ENCODE assay signal across 9 cellular contexts in the genomic region with DNA sequence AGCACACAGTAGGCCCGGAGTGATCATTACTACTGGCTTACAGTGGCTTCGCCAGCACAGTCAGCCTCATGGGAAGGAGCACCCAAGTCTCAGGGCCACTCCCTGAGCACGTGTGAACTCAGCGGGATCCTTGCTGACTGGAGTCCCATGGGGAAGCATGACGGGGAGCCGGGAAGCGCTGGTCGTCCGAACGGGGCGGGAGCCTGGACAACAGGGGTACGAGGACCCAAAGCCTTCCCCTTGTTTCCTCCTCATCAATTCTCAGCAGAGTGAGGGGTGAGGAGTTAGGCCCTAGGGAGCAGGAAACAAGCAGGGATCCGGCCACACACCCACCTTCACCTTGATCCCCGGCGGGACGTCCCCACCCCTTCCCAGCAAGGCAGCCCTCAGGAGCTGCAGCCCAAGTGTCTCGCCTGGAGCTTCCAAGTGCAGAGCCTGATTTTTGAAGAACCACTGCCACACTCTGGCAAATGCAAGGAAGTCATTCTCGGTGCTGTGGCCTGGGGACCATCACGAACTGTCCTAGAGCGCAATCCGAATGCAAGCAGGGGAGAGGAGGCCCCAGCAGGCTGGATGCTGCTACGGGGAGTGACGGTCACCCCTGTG. TPM values are rescaled to one million over a fixed set of nuclear protein-coding genes. Genes with fewer than 3 reads are reported as not detected.
DNase-seq lines count a peak whose midpoint lies in the region; ATAC-seq and TF ChIP-seq lines count a peak whose summit lies in the region.
"Had no signal": no experiment of that assay in that cellular context is flagged by ENCODE, and none has a peak within 500 bp of the region (broad histone marks: within the 10 kb centered on the region; RNA-seq: fewer than 3 reads in every experiment).

No MANE protein-coding gene starts in this region.

- no peak for TF ChIP-seq CTCF in gastrocnemius medialis (IDR thresholded peaks at IDR 0.05 in 4 of 5, conservative IDR thresholded peaks at IDR 0.05 in 1 of 5)

- DNase-seq in C1 segment of cervical spinal cord (lab: John Stamatoyannopoulos, UW) (peak in 8 of 14 donors; percentile 16 to 45 (median 32)), HT1080 (ENCODE audit: low read depth) (peak; percentile 36), iPS DF 6.9 (ENCODE audit: low read depth, low spot score) (no peak), gastrocnemius medialis (no peak), ureter (ENCODE audit: low spot score) (no peak), NCI-H2196 treated with DMSO at 0.1 percent for 48 hours (lab: John Stamatoyannopoulos, UW; ENCODE audit: unreplicated experiment) (no peak)
- DNase-seq in activated CD8-positive, alpha-beta T cell treated with anti-CD3 and anti-CD28 coated beads, Interleukin-2, amount 10 ng/mL, durations not matched to agents 7 days and 5 days, result no peak

- H3K4me1 Mint-ChIP-seq in activated CD8-positive, alpha-beta T cell treated with anti-CD3 and anti-CD28 coated beads, Interleukin-2, amount 10 ng/mL, durations not matched to agents 7 days and 5 days (ENCODE audit: low read depth), result peaks cover 19% of the 10 kb centered on the region

- WGBS in iPS DF 6.9 (ENCODE audit: insufficient coverage, insufficient read length), result no CpG with 5 or more reads among the region's 23 CpGs

- no peaks in the 10 kb centered on the region for H3K36me3 Mint-ChIP-seq in activated CD8-positive, alpha-beta T cell treated with anti-CD3 and anti-CD28 coated beads, Interleukin-2, amount 10 ng/mL, durations not matched to agents 7 days and 5 days (ENCODE audit: low read depth)

- no peaks in the 10 kb centered on the region for H3K9me3 Mint-ChIP-seq in activated CD8-positive, alpha-beta T cell treated with anti-CD3 and anti-CD28 coated beads, Interleukin-2, amount 10 ng/mL, durations not matched to agents 7 days and 5 days (ENCODE audit: insufficient read depth)

- no peak overlapping the region for H3K27ac Mint-ChIP-seq in activated CD8-positive, alpha-beta T cell treated with anti-CD3 and anti-CD28 coated beads, Interleukin-2, amount 10 ng/mL, durations not matched to agents 7 days and 5 days

- peak; percentile 24 for ATAC-seq in activated CD8-positive, alpha-beta T cell treated with anti-CD3 and anti-CD28 coated beads, Interleukin-2, amount 10 ng/mL, durations not matched to agents 7 days and 5 days
- ATAC-seq in gastrocnemius medialis (peak; percentile 34 to 69), GM18498 (IDR thresholded peaks at IDR 0.05; ENCODE audit: unreplicated experiment) (no peak)

- in situ Hi-C loops in gastrocnemius medialis (cut with MboI; ENCODE audit: low sequenced_read_pairs in 4 of 4), result loop anchor here in 3 of 4 donors (10.0 to 25.0 kb wide), 3 partner anchors 322 to 498 kb away; no protein-coding TSS in a partner anchor

- peaks cover 5% of the 10 kb centered on the region for H3K27me3 Mint-ChIP-seq in activated CD8-positive, alpha-beta T cell treated with anti-CD3 and anti-CD28 coated beads, Interleukin-2, amount 10 ng/mL, durations not matched to agents 7 days and 5 days (ENCODE audit: low read depth)

- H3K9me3 ChIP-seq in iPS DF 6.9 (ENCODE audit: control insufficient read depth, insufficient read depth, low read length) (no peaks in the 10 kb centered on the region), gastrocnemius medialis (no peaks in the 10 kb centered on the region)

- H3K27ac ChIP-seq in iPS DF 6.9 (ENCODE audit: low read length), result no peak overlapping the region
- H3K27ac ChIP-seq in gastrocnemius medialis, result no peak overlapping the region
- H3K27ac ChIP-seq: HL-60 had no signal

- POLR2A ChIA-PET in activated CD8-positive, alpha-beta T cell treated with anti-CD3 and anti-CD28 coated beads, Interleukin-2, amount 10 ng/mL, durations not matched to agents 7 days and 5 days (lab: Charles Lee), result no interaction called here

- H3K36me3 ChIP-seq in iPS DF 6.9 (ENCODE audit: control insufficient read depth, insufficient read depth, low read length) (no peaks in the 10 kb centered on the region), gastrocnemius medialis (no peaks in the 10 kb centered on the region)

- H3K4me3 Mint-ChIP-seq in activated CD8-positive, alpha-beta T cell treated with anti-CD3 and anti-CD28 coated beads, Interleukin-2, amount 10 ng/mL, durations not matched to agents 7 days and 5 days, result no peak overlapping the region

- TF ChIP-seq POLR2A in gastrocnemius medialis (IDR thresholded peaks at IDR 0.05), result no peak

- intact Hi-C loops in gastrocnemius medialis (cut with DNase I; ENCODE audit: low total_unique reads), result loop anchor here (5.0 kb wide), 1 partner anchor 689 kb away; no protein-coding TSS in a partner anchor

- H3K4me1 ChIP-seq in iPS DF 6.9 (ENCODE audit: control insufficient read depth, insufficient read depth, low read length) (peaks cover 14% of the 10 kb centered on the region; the same call in 1 of the 2 replicates), gastrocnemius medialis (peaks cover 5% of the 10 kb centered on the region in 2 donors)

- CTCF ChIA-PET in activated CD8-positive, alpha-beta T cell treated with anti-CD3 and anti-CD28 coated beads, Interleukin-2, amount 10 ng/mL, durations not matched to agents 7 days and 5 days (lab: Charles Lee), result interaction anchor here (0.6 to 2.0 kb wide), 18 partner anchors 9 to 606 kb away, joined by 3 to 18 read pairs (median 4); no protein-coding TSS in a partner anchor

- H3K27me3 ChIP-seq in iPS DF 6.9 (ENCODE audit: control insufficient read depth, insufficient read depth, low read length) (no peaks in the 10 kb centered on the region), gastrocnemius medialis (no peaks in the 10 kb centered on the region)

- peak overlapping the region; percentile 8; the same call in 1 of the 2 replicates for H3K4me3 ChIP-seq in iPS DF 6.9 (ENCODE audit: low read length)
- H3K4me3 ChIP-seq in gastrocnemius medialis, result peak overlapping the region in 2 of 4 donors; percentile 15 to 37

RNA-seq across cellular contexts. Expression of a gene that starts 35.5 kb away (rescaled TPM):
- 86.0 and 108 TPM in 2 replicates for total RNA-seq in HT1080 (2014; rRNA removed; shearing (Covaris generic))
- 197 and 237 TPM in 2 replicates for polyA plus RNA-seq in HT1080 (2015; cell fraction: cytosol; rRNA removed)
- polyA plus RNA-seq in HT1080 (2015; cell fraction: nucleus; rRNA removed), result 94.0 and 111 TPM in 2 replicates
- 10 to 100 TPM; 72.2 to 81.7 TPM for total RNA-seq in activated CD8-positive, alpha-beta T cell treated with anti-CD3 and anti-CD28 coated beads, Interleukin-2, amount 10 ng/mL, durations not matched to agents 7 days and 5 days
- total RNA-seq in gastrocnemius medialis, result 10 to 100 TPM; 51.7 to 71.8 (median 62.3) TPM
- total RNA-seq in ureter, result 104 TPM

Comparison
In these comparisons a context has a peak if more than half of its experiments do, and no peak if none do; other contexts are left out.
1. DNase-seq: peak in C1 segment of cervical spinal cord (8 of 14) and HT1080 (single experiment); none in activated CD8-positive, alpha-beta T cell treated with anti-CD3 and anti-CD28 coated beads, Interleukin-2, amount 10 ng/mL, durations not matched to agents 7 days and 5 days (single experiment), iPS DF 6.9 (single experiment), gastrocnemius medialis (0 of 2), ureter (single experiment) and NCI-H2196 treated with DMSO at 0.1 percent for 48 hours (single experiment).